In the genomic region with DNA sequence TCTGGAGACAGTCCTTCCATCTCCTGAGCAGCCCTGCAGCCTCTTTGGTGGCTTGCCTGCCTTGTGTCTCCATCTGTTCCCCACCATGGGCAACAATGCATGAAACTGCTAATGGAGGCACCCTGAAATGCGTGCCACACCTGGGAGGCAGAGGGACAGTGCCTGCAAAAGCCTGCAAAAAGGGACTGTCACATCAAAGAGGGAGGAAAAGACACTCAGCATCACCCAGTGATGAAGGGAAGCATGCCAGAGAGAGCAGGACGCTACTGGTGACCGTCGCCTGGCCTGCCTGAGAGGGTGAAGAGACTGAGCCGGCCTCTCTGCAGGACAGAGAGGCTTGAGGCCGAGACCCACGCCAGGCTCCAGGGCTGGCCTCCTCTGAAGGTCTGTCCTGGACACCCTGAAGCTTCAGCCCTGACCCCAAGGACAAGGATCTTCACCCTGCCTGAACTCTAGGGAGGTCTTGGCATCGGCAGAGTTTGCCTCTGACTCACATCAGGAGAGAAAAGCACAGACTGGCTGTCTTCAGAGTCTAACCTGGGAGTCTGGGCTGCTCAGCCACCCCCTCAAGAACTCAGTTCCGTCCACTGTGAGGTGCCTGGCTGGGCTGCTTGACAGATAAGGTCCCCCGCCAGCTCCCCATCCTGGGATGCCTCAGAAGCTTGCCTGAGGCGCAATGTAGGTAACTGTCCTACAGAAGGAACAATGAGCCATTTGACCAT, we compare ENCODE assay signal across 10 cellular contexts. TPM values are rescaled to one million over a fixed set of nuclear protein-coding genes. Genes with fewer than 3 reads are reported as not detected.
DNase-seq lines count a peak whose midpoint lies in the region; ATAC-seq and TF ChIP-seq lines count a peak whose summit lies in the region.
"Had no signal": no experiment of that assay in that cellular context is flagged by ENCODE, and none has a peak within 500 bp of the region (broad histone marks: within the 10 kb centered on the region; RNA-seq: fewer than 3 reads in every experiment).

No MANE protein-coding gene starts in this region.

- in situ Hi-C loops in G401 (cut with HindIII; ENCODE audit: low sequenced_read_pairs), result no loop called here

- intact Hi-C loops in CD14-positive monocyte (cut with micrococcal nuclease), result loop anchor here in 1 of 2 donors (5.0 kb wide), 1 partner anchor 35 kb away; no protein-coding TSS in a partner anchor
- intact Hi-C loops in activated T-helper 1 cell treated with anti-CD3 and anti-CD28 coated beads, Interleukin-12 subunit alpha, Interleukin-12 subunit beta, Interleukin-2, Interleukin-4 antibody, amounts not matched to agents 30 ng/mL and 10 ng/mL and 1 ng/mL, durations not matched to agents 14 hours and 24 hours and 36 hours (cut with micrococcal nuclease), result loop anchor here (5.0 kb wide), 1 partner anchor 555 kb away; no protein-coding TSS in a partner anchor

- no peak for TF ChIP-seq CTCF in CD14-positive monocyte (IDR thresholded peaks at IDR 0.05)

- H3K4me1 Mint-ChIP-seq in CD14-positive monocyte, result peaks cover 98% of the 10 kb centered on the region
- H3K4me1 Mint-ChIP-seq in activated T-helper 1 cell treated with anti-CD3 and anti-CD28 coated beads, Interleukin-12 subunit alpha, Interleukin-12 subunit beta, Interleukin-2, Interleukin-4 antibody, amounts not matched to agents 30 ng/mL and 10 ng/mL and 1 ng/mL, durations not matched to agents 14 hours and 24 hours and 36 hours (ENCODE audit: low read depth), result peaks cover 80% of the 10 kb centered on the region

- peaks cover 41 to 57% of the 10 kb centered on the region in 2 donors for H3K36me3 Mint-ChIP-seq in CD14-positive monocyte
- peaks cover 14% of the 10 kb centered on the region for H3K36me3 Mint-ChIP-seq in activated T-helper 1 cell treated with anti-CD3 and anti-CD28 coated beads, Interleukin-12 subunit alpha, Interleukin-12 subunit beta, Interleukin-2, Interleukin-4 antibody, amounts not matched to agents 30 ng/mL and 10 ng/mL and 1 ng/mL, durations not matched to agents 14 hours and 24 hours and 36 hours (ENCODE audit: low read depth)

- peak overlapping the region; percentile 16 to 75 (median 74) for H3K27ac Mint-ChIP-seq in CD14-positive monocyte
- no peak overlapping the region for H3K27ac Mint-ChIP-seq in activated T-helper 1 cell treated with anti-CD3 and anti-CD28 coated beads, Interleukin-12 subunit alpha, Interleukin-12 subunit beta, Interleukin-2, Interleukin-4 antibody, amounts not matched to agents 30 ng/mL and 10 ng/mL and 1 ng/mL, durations not matched to agents 14 hours and 24 hours and 36 hours

- no peaks in the 10 kb centered on the region for H3K27me3 Mint-ChIP-seq in CD14-positive monocyte (ENCODE audit: low read depth in 3 of 3)
- H3K27me3 Mint-ChIP-seq in activated T-helper 1 cell treated with anti-CD3 and anti-CD28 coated beads, Interleukin-12 subunit alpha, Interleukin-12 subunit beta, Interleukin-2, Interleukin-4 antibody, amounts not matched to agents 30 ng/mL and 10 ng/mL and 1 ng/mL, durations not matched to agents 14 hours and 24 hours and 36 hours (ENCODE audit: insufficient read depth), result peaks cover 2% of the 10 kb centered on the region

- ATAC-seq in GM19025 (IDR thresholded peaks at IDR 0.05; ENCODE audit: low read depth, unreplicated experiment), result peak; percentile 4
- peak; percentile 0 for ATAC-seq in HG03520 (IDR thresholded peaks at IDR 0.05; ENCODE audit: unreplicated experiment)

- no peak for DNase-seq in CD14-positive monocyte (ENCODE audit: low spot score)
- DNase-seq in iris pigment epithelial cell (ENCODE audit: low read depth), result peak; percentile 36
- no peak for DNase-seq in G401 (ENCODE audit: low spot score)
- DNase-seq in kidney tubule cell (ENCODE audit: low spot score), result no peak
- DNase-seq in NCI-H69 (lab: John Stamatoyannopoulos, UW), result no peak
- DNase-seq in activated T-helper 1 cell treated with anti-CD3 and anti-CD28 coated beads, Interleukin-12 subunit alpha, Interleukin-12 subunit beta, Interleukin-2, Interleukin-4 antibody, amounts not matched to agents 30 ng/mL and 10 ng/mL and 1 ng/mL, durations not matched to agents 14 hours and 24 hours and 36 hours (ENCODE audit: low spot score), result no peak
- DNase-seq: BE2C; stimulated activated naive CD4-positive, alpha-beta T cell treated with Interleukin-2 at 50 U/mL for 16 hours had no signal

- H3K4me3 Mint-ChIP-seq in CD14-positive monocyte, result no peak overlapping the region
- no peak overlapping the region for H3K4me3 Mint-ChIP-seq in activated T-helper 1 cell treated with anti-CD3 and anti-CD28 coated beads, Interleukin-12 subunit alpha, Interleukin-12 subunit beta, Interleukin-2, Interleukin-4 antibody, amounts not matched to agents 30 ng/mL and 10 ng/mL and 1 ng/mL, durations not matched to agents 14 hours and 24 hours and 36 hours

- peaks cover 0 to 2% (median 0%) of the 10 kb centered on the region in 7 donors for H3K9me3 Mint-ChIP-seq in CD14-positive monocyte
- no peaks in the 10 kb centered on the region for H3K9me3 Mint-ChIP-seq in activated T-helper 1 cell treated with anti-CD3 and anti-CD28 coated beads, Interleukin-12 subunit alpha, Interleukin-12 subunit beta, Interleukin-2, Interleukin-4 antibody, amounts not matched to agents 30 ng/mL and 10 ng/mL and 1 ng/mL, durations not matched to agents 14 hours and 24 hours and 36 hours

RNA-seq across cellular contexts. Expression of gene ACSL1, which starts 8.1 kb away (rescaled TPM):
- polyA plus RNA-seq in CD14-positive monocyte, result 100 to 1,000 TPM in 1 of 2 donors, 10 to 100 TPM in 1; 72.4 to 115 TPM
- total RNA-seq in G401 (2014; rRNA removed; shearing (Covaris generic)), result 3.8 and 5.3 TPM in 2 replicates
- 56.7 and 61.8 TPM in 2 replicates for total RNA-seq in activated T-helper 1 cell treated with anti-CD3 and anti-CD28 coated beads, Interleukin-12 subunit alpha, Interleukin-12 subunit beta, Interleukin-2, Interleukin-4 antibody, amounts not matched to agents 30 ng/mL and 10 ng/mL and 1 ng/mL, durations not matched to agents 14 hours and 24 hours and 36 hours
